ENCODE assay signal across 8 cellular contexts in genomic region chr10:62437696-62438095, GRCh38.
DNase-seq lines count a peak whose midpoint lies in the region; ATAC-seq and TF ChIP-seq lines count a peak whose summit lies in the region.

No MANE protein-coding gene starts in this region.

- H3K27me3 Mint-ChIP-seq in naive thymus-derived CD8-positive, alpha-beta T cell: peaks cover 0 to 5% (median under 1%) of the 10 kb centered on the region in 5 donors

- H3K27ac Mint-ChIP-seq in naive thymus-derived CD8-positive, alpha-beta T cell: no peak overlapping the region

- TF ChIP-seq CTCF in BE2C (IDR thresholded peaks at IDR 0.05; ENCODE audit: low read depth, low read length): peak; percentile 70

- H3K9me3 Mint-ChIP-seq in naive thymus-derived CD8-positive, alpha-beta T cell: no peaks in the 10 kb centered on the region

- DNase-seq in BE2C (peak; percentile 12), SK-MEL-5 (ENCODE audit: low read depth, low spot score) (peak; percentile 70), erythroblast (lab: John Stamatoyannopoulos, UW) (peak; percentile 47 to 67), NCI-H187 (lab: John Stamatoyannopoulos, UW) (no peak)
- DNase-seq in Jurkat, Clone E6-1 (ENCODE audit: low read depth, low spot score): peak; percentile 62
- peak in 5 of 10 donors; percentile 18 to 70 (median 67) for DNase-seq in naive thymus-derived CD8-positive, alpha-beta T cell
- DNase-seq in activated CD4-positive, CD25-positive, alpha-beta regulatory T cell (lab: John Stamatoyannopoulos, UW): no peak

- POLR2A ChIA-PET in naive thymus-derived CD8-positive, alpha-beta T cell (lab: Charles Lee): interaction anchor here (1.2 kb wide), 1 partner anchor 379 kb away, joined by 3 read pairs; no protein-coding TSS in a partner anchor

- peak; percentile 49 for ATAC-seq in GM18502 (IDR thresholded peaks at IDR 0.05; ENCODE audit: poor library complexity, unreplicated experiment)
- peak; percentile 53 to 69 for ATAC-seq in naive thymus-derived CD8-positive, alpha-beta T cell

- H3K27me3 ChIP-seq in BE2C: no peaks in the 10 kb centered on the region; the same call in 1 of the 2 replicates

- in situ Hi-C loops in SK-MEL-5 (cut with HindIII; ENCODE audit: low pct_unique_long_range_greater_than_20kb, low sequenced_read_pairs): no loop called here

- H3K4me3 Mint-ChIP-seq in naive thymus-derived CD8-positive, alpha-beta T cell: no peak overlapping the region

- TF ChIP-seq POLR2A in erythroblast (IDR thresholded peaks at IDR 0.05; ENCODE audit: low read length): no peak

- H3K36me3 Mint-ChIP-seq in naive thymus-derived CD8-positive, alpha-beta T cell: no peaks in the 10 kb centered on the region

- H3K36me3 ChIP-seq in BE2C: no peaks in the 10 kb centered on the region

- H3K9me3 ChIP-seq in BE2C: no peaks in the 10 kb centered on the region

- H3K4me1 Mint-ChIP-seq in naive thymus-derived CD8-positive, alpha-beta T cell: peaks cover 0 to 6% (median 2%) of the 10 kb centered on the region in 4 donors

- no peaks in the 10 kb centered on the region for H3K4me1 ChIP-seq in BE2C

- H3K4me3 ChIP-seq in BE2C (ENCODE audit: low read depth, low read length): no peak overlapping the region
- H3K4me3 ChIP-seq in Jurkat, Clone E6-1 (ENCODE audit: low read length): no peak overlapping the region

Comparison
In these comparisons a context has a peak if more than half of its experiments do, and no peak if none do; other contexts are left out.
1. DNase-seq: peak in BE2C (single experiment), Jurkat, Clone E6-1 (single experiment), SK-MEL-5 (single experiment) and erythroblast (2 of 2); none in NCI-H187 (0 of 2) and activated CD4-positive, CD25-positive, alpha-beta regulatory T cell (0 of 4).